Comparison of ENCODE assay signal across 1 cellular context in genomic region chr10:92740762-92741161, GRCh38.
TF ChIP-seq lines count a peak whose summit lies in the region.

No MANE protein-coding gene starts in this region.

TF ChIP-seq in HepG2, 621 proteins besides CTCF, POLR2A, EP300 and RAD21:
- TF ChIP-seq ZFX (CRISPR knock-in tag; IDR thresholded peaks at IDR 0.05; ENCODE audit: low read depth) (no peak), HNRNPK (IDR thresholded peaks at IDR 0.05; ENCODE audit: low read depth, low read length, poor library complexity, severe bottlenecking) (no peak), ZNF333 (CRISPR knock-in tag; IDR thresholded peaks at IDR 0.05; ENCODE audit: borderline replicate concordance) (no peak), ZNF773 (CRISPR knock-in tag; IDR thresholded peaks at IDR 0.05; ENCODE audit: borderline replicate concordance) (no peak), KLF9 (CRISPR knock-in tag; IDR thresholded peaks at IDR 0.05; ENCODE audit: low read depth) (no peak), ZNF710 (CRISPR knock-in tag; IDR thresholded peaks at IDR 0.05; ENCODE audit: borderline replicate concordance) (no peak), ZNF816 (CRISPR knock-in tag; IDR thresholded peaks at IDR 0.05; ENCODE audit: borderline replicate concordance) (no peak), ZNF496 (CRISPR knock-in tag; IDR thresholded peaks at IDR 0.05; ENCODE audit: insufficient replicate concordance) (no peak), ZHX1 (CRISPR knock-in tag; IDR thresholded peaks at IDR 0.05; ENCODE audit: low read depth) (no peak)
